8 cellular contexts compared by ENCODE assay signal in the genomic region with DNA sequence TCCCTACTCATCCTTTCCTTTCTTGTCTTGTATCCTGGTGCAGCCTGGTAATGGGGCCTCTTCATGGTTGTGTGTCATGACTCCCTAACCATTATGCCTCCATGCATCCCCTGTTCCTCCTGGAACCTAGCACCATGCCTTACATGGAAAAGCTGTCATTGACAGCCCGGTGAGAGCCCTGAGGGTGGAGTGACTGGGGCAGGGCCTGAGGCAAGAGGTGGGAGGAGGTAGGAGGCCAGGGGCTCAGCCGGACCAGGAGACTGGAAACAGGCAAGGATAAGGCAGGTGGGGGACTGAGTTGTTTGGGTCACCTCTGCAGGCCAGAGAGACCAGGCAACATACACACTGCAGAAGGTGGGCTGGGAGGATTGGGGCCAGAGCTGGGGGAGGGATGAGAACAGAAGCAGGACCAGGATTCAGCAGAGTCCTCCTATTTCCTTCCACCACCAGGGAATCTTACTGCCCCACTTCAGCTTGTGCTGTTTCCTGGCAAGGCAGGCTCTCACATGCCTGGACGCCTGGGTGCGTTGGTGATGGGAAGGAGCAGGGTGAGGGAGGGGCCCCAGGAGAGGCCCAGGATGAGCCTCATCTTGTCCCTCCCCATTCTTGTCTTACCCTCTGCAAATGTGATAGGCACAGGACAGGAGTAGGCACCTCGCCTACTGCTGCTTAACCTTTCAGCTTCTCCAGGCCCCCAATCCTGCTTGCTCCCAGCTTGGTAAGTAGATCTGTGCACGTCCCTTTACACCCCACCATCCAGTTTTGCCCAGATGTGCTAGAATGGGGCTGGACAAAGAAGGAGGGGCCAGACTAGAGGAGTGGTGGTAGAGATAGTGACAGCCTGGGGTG. TPM values are rescaled to one million over a fixed set of nuclear protein-coding genes. Genes with fewer than 3 reads are reported as not detected.
DNase-seq lines count a peak whose midpoint lies in the region; ATAC-seq and TF ChIP-seq lines count a peak whose summit lies in the region.

A gene with protein sequence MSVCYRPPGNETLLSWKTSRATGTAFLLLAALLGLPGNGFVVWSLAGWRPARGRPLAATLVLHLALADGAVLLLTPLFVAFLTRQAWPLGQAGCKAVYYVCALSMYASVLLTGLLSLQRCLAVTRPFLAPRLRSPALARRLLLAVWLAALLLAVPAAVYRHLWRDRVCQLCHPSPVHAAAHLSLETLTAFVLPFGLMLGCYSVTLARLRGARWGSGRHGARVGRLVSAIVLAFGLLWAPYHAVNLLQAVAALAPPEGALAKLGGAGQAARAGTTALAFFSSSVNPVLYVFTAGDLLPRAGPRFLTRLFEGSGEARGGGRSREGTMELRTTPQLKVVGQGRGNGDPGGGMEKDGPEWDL (plus strand): TSS at position 603 of the 849 bp plus-strand sequence. CDS start 525 bp downstream, outside the sequence.

- DNase-seq in HPDE6-E6E7 (ENCODE audit: extremely low spot score) (peak; percentile 91), caudate nucleus (lab: John Stamatoyannopoulos, UW) (no peak), mucosa of gallbladder (ENCODE audit: low spot score) (peak; percentile 41), GM20000 (ENCODE audit: low spot score) (no peak)

- H3K27me3 ChIP-seq in ACC112 (ENCODE audit: insufficient read depth, low read length): no peaks in the 10 kb centered on the region

- H2AFZ ChIP-seq in ACC112 (ENCODE audit: low read length, unreplicated experiment): no peak within 1 kb of the TSS

- no peak for TF ChIP-seq CTCF in GM20000 (IDR thresholded peaks at IDR 0.05; ENCODE audit: extremely low read depth, missing control alignments)

- ATAC-seq in GM18502 (IDR thresholded peaks at IDR 0.05; ENCODE audit: poor library complexity, unreplicated experiment) (no peak), HG03135 (IDR thresholded peaks at IDR 0.05; ENCODE audit: unreplicated experiment) (no peak), GM21447 (IDR thresholded peaks at IDR 0.05; ENCODE audit: unreplicated experiment) (no peak)

- H3K36me3 ChIP-seq in ACC112 (ENCODE audit: insufficient read depth, low read length): peaks cover 7% of the 10 kb centered on the region

- peak within 1 kb of the TSS; percentile 70 for H3K4me3 ChIP-seq in ACC112 (ENCODE audit: low read depth, low read length)

- H3K27ac ChIP-seq in ACC112 (ENCODE audit: low read depth, low read length) (no peak within 1 kb of the TSS), caudate nucleus (ENCODE audit: low read depth, low read length) (peak within 1 kb of the TSS; percentile 65)

- H3K4me1 ChIP-seq in ACC112 (ENCODE audit: control insufficient read depth, insufficient read depth, low read length, unreplicated experiment): peaks cover 29% of the 10 kb centered on the region

- H3K79me2 ChIP-seq in ACC112 (ENCODE audit: control insufficient read depth, insufficient read depth, low read length, unreplicated experiment): no peaks in the 10 kb centered on the region

RNA-seq across cellular contexts. Expression of the gene that starts here (rescaled TPM):
- 6.1 TPM for total RNA-seq in mucosa of gallbladder

Comparison
In these comparisons a context has a peak if more than half of its experiments do, and no peak if none do; other contexts are left out.
1. DNase-seq: peak in HPDE6-E6E7 (single experiment) and mucosa of gallbladder (single experiment); none in caudate nucleus (0 of 61) and GM20000 (single experiment).